Comparison of ENCODE assay signal across 8 cellular contexts in genomic region chr18:24726727-24727539, GRCh38.
DNase-seq lines count a peak whose midpoint lies in the region; ATAC-seq and TF ChIP-seq lines count a peak whose summit lies in the region.

No MANE protein-coding gene starts in this region.

- H3K27me3 Mint-ChIP-seq in CD4-positive, alpha-beta T cell: peaks cover 3% of the 10 kb centered on the region
- peaks cover 7% of the 10 kb centered on the region for H3K27me3 Mint-ChIP-seq in memory B cell

- POLR2A ChIA-PET in CD4-positive, alpha-beta T cell (lab: Charles Lee): no interaction called here

- no peak overlapping the region for H3K27ac ChIP-seq in CD4-positive, alpha-beta T cell (ENCODE audit: low read depth, low read length)

- ATAC-seq in CD4-positive, alpha-beta T cell (ENCODE audit: poor library complexity): no peak
- ATAC-seq in memory B cell (ENCODE audit: low read depth) (no peak), HG03280 (IDR thresholded peaks at IDR 0.05; ENCODE audit: unreplicated experiment) (no peak)

- no peaks in the 10 kb centered on the region for H3K36me3 Mint-ChIP-seq in CD4-positive, alpha-beta T cell (ENCODE audit: low read depth)
- H3K36me3 Mint-ChIP-seq in memory B cell: no peaks in the 10 kb centered on the region

- no peak overlapping the region for H3K4me3 Mint-ChIP-seq in CD4-positive, alpha-beta T cell
- no peak overlapping the region for H3K4me3 Mint-ChIP-seq in memory B cell

- CTCF ChIA-PET in CD4-positive, alpha-beta T cell (lab: Charles Lee): interaction anchor here (0.7 to 2.2 kb wide), 6 partner anchors 118 to 367 kb away, joined by 3 to 4 read pairs (median 3); no protein-coding TSS in a partner anchor

- H3K27me3 ChIP-seq in CD4-positive, alpha-beta T cell (ENCODE audit: control insufficient read depth, insufficient read depth, low read length): peaks cover 5% of the 10 kb centered on the region

- no peak overlapping the region for H3K27ac Mint-ChIP-seq in CD4-positive, alpha-beta T cell
- H3K27ac Mint-ChIP-seq in memory B cell: no peak overlapping the region

- no peaks in the 10 kb centered on the region for H3K9me3 Mint-ChIP-seq in CD4-positive, alpha-beta T cell
- H3K9me3 Mint-ChIP-seq in memory B cell: no peaks in the 10 kb centered on the region

- no peaks in the 10 kb centered on the region for H3K9me3 ChIP-seq in CD4-positive, alpha-beta T cell (ENCODE audit: control insufficient read depth, low read length)

- intact Hi-C loops in CD4-positive, alpha-beta T cell (cut with DNase I, micrococcal nuclease): loop anchor here (1.0 to 2.0 kb wide), 6 partner anchors 126 to 368 kb away; no protein-coding TSS in a partner anchor

- H3K4me1 Mint-ChIP-seq in CD4-positive, alpha-beta T cell (ENCODE audit: low read depth): no peaks in the 10 kb centered on the region
- no peaks in the 10 kb centered on the region for H3K4me1 Mint-ChIP-seq in memory B cell

- DNase-seq in CD4-positive, alpha-beta T cell: peak; percentile 17 to 54 (median 28)
- DNase-seq in HCEC 1CT (peak; percentile 60), NCI-H446 treated with DMSO at 0.1 percent for 48 hours (lab: John Stamatoyannopoulos, UW) (peak; percentile 86), memory B cell (ENCODE audit: low spot score in 2 of 2) (peak; percentile 22 to 37)
- peak; percentile 54 for DNase-seq in activated CD4-positive, alpha-beta T cell treated with anti-CD3 and anti-CD28 coated beads, Interleukin-2, amount 50 U/mL, for 1 hour
- DNase-seq in effector CD4-positive, alpha-beta T cell: peak; percentile 9
- DNase-seq in stimulated activated CD8-positive, alpha-beta memory T cell treated with anti-CD3 and anti-CD28 coated beads, Interleukin-2, amount 100 ng/mL, for 1 hour (ENCODE audit: low read depth in 2 of 2): peak; percentile 8 to 23

- TF ChIP-seq CTCF in CD4-positive, alpha-beta T cell (IDR thresholded peaks at IDR 0.05): peak; percentile 71

Comparison
In these comparisons a context has a peak if more than half of its experiments do, and no peak if none do; other contexts are left out.
1. DNase-seq: peak in every context shown above with its lines; median percentile 86 in NCI-H446 treated with DMSO at 0.1 percent for 48 hours; 60 in HCEC 1CT; 54 in activated CD4-positive, alpha-beta T cell treated with anti-CD3 and anti-CD28 coated beads, Interleukin-2, amount 50 U/mL, for 1 hour; 30 in memory B cell; 28 in CD4-positive, alpha-beta T cell; 16 in stimulated activated CD8-positive, alpha-beta memory T cell treated with anti-CD3 and anti-CD28 coated beads, Interleukin-2, amount 100 ng/mL, for 1 hour; 9 in effector CD4-positive, alpha-beta T cell.